In genomic region chr1:10272274-10272673, GRCh38 we compare ENCODE assay signal across 24 cellular contexts.
DNase-seq lines count a peak whose midpoint lies in the region; ATAC-seq and TF ChIP-seq lines count a peak whose summit lies in the region.
"Had no signal": no experiment of that assay in that cellular context is flagged by ENCODE, and none has a peak within 500 bp of the region (broad histone marks: within the 10 kb centered on the region; RNA-seq: fewer than 3 reads in every experiment).

No MANE protein-coding gene starts in this region.

- no peaks in the 10 kb centered on the region for H3K27me3 Mint-ChIP-seq in activated T-cell treated with anti-CD3 and anti-CD28 coated beads, Interleukin-2, amount 50 U/mL, for 72 hours (ENCODE audit: low read depth)
- no peaks in the 10 kb centered on the region for H3K27me3 Mint-ChIP-seq in activated T-cell treated with anti-CD3 and anti-CD28 coated beads, Interleukin-2, amount 50 U/mL, for 4 hours (ENCODE audit: low read depth)
- H3K27me3 Mint-ChIP-seq in neural progenitor cell (ENCODE audit: insufficient read depth, low read depth) (no peaks in the 10 kb centered on the region), chondrocyte (ENCODE audit: low read depth) (no peaks in the 10 kb centered on the region)
- H3K27me3 Mint-ChIP-seq: CD8-positive, alpha-beta memory T cell had no signal

- no peaks in the 10 kb centered on the region for H3K9me3 Mint-ChIP-seq in activated T-cell treated with anti-CD3 and anti-CD28 coated beads, Interleukin-2, amount 50 U/mL, for 72 hours
- H3K9me3 Mint-ChIP-seq in activated T-cell treated with anti-CD3 and anti-CD28 coated beads, Interleukin-2, amount 50 U/mL, for 4 hours, result no peaks in the 10 kb centered on the region
- no peaks in the 10 kb centered on the region for H3K9me3 Mint-ChIP-seq in neural progenitor cell
- H3K9me3 Mint-ChIP-seq in chondrocyte (ENCODE audit: low read depth), result no peaks in the 10 kb centered on the region
- H3K9me3 Mint-ChIP-seq: CD14-positive monocyte; CD8-positive, alpha-beta memory T cell had no signal

- H3K4me3 Mint-ChIP-seq in activated T-cell treated with anti-CD3 and anti-CD28 coated beads, Interleukin-2, amount 50 U/mL, for 72 hours, result no peak overlapping the region
- no peak overlapping the region for H3K4me3 Mint-ChIP-seq in activated T-cell treated with anti-CD3 and anti-CD28 coated beads, Interleukin-2, amount 50 U/mL, for 4 hours
- H3K4me3 Mint-ChIP-seq in neural progenitor cell, result no peak overlapping the region
- H3K4me3 Mint-ChIP-seq in chondrocyte (ENCODE audit: unreplicated experiment), result no peak overlapping the region
- H3K4me3 Mint-ChIP-seq: CD14-positive monocyte; CD8-positive, alpha-beta memory T cell had no signal

- DNase-seq in activated T-cell treated with anti-CD3 and anti-CD28 coated beads, Interleukin-2, amount 50 U/mL, for 72 hours, result no peak
- DNase-seq in activated T-cell treated with anti-CD3 and anti-CD28 coated beads, Interleukin-2, amount 50 U/mL, for 4 hours, result no peak
- DNase-seq in colonic mucosa (no peak), neural progenitor cell (ENCODE audit: low spot score) (no peak), GM19238 (ENCODE audit: insufficient read length, low spot score) (no peak), chondrocyte (ENCODE audit: low spot score) (no peak), NCI-H774 (lab: John Stamatoyannopoulos, UW) (no peak)
- DNase-seq: BE2C; Calu3; CD8-positive, alpha-beta memory T cell; DMS79 treated with DMSO at 0.1 percent for 48 hours; Kasumi-1; MV-4-11; NCI-H1105; NCI-H146; NCI-H1930; NCI-H2107; NCI-H82; NK-92 treated with Interleukin-12 subunit alpha and Interleukin-12 subunit beta, amount 100 ng/mL, for 24 hours; PC-9 had no signal

- no peak overlapping the region for H2AFZ ChIP-seq in neural progenitor cell (replicated peaks)
- H2AFZ ChIP-seq: PC-9 had no signal

- no peaks in the 10 kb centered on the region for H3K4me1 ChIP-seq in colonic mucosa
- H3K4me1 ChIP-seq in neural progenitor cell, result no peaks in the 10 kb centered on the region
- H3K4me1 ChIP-seq: BE2C, SJSA1 had no signal

- H3K4me3 ChIP-seq in colonic mucosa (no peak overlapping the region), neural progenitor cell (no peak overlapping the region)
- H3K4me3 ChIP-seq: PC-9, SJSA1 had no signal

- H3K36me3 ChIP-seq in colonic mucosa (no peaks in the 10 kb centered on the region), neural progenitor cell (no peaks in the 10 kb centered on the region)
- H3K36me3 ChIP-seq: BE2C had no signal

- H3K9ac ChIP-seq in colonic mucosa (ENCODE audit: low read depth in 2 of 2, low read length in 2 of 2), result no peak overlapping the region
- no peak overlapping the region for H3K9ac ChIP-seq in neural progenitor cell

- H3F3A ChIP-seq in neural progenitor cell (ENCODE audit: low read depth), result no peaks in the 10 kb centered on the region

- no peaks in the 10 kb centered on the region for H4K20me1 ChIP-seq in neural progenitor cell (ENCODE audit: low read depth)

- H3K4me2 ChIP-seq in neural progenitor cell, result no peak overlapping the region
- H3K4me2 ChIP-seq: PC-9 had no signal

- H3K27ac ChIP-seq in colonic mucosa (peak overlapping the region; percentile 1), neural progenitor cell (peak overlapping the region; percentile 39)
- H3K27ac ChIP-seq: 22Rv1, PC-9, SJSA1 had no signal

- peaks cover 5% of the 10 kb centered on the region for H3K4me1 Mint-ChIP-seq in activated T-cell treated with anti-CD3 and anti-CD28 coated beads, Interleukin-2, amount 50 U/mL, for 72 hours (ENCODE audit: low read depth)
- H3K4me1 Mint-ChIP-seq in activated T-cell treated with anti-CD3 and anti-CD28 coated beads, Interleukin-2, amount 50 U/mL, for 4 hours (ENCODE audit: low read depth), result peaks cover 2% of the 10 kb centered on the region
- H3K4me1 Mint-ChIP-seq in neural progenitor cell (no peaks in the 10 kb centered on the region), chondrocyte (ENCODE audit: low read depth) (peaks cover 3% of the 10 kb centered on the region)
- H3K4me1 Mint-ChIP-seq: CD14-positive monocyte; CD8-positive, alpha-beta memory T cell had no signal

- H3K27me3 ChIP-seq in colonic mucosa (no peaks in the 10 kb centered on the region), neural progenitor cell (no peaks in the 10 kb centered on the region)
- H3K27me3 ChIP-seq: BE2C, SJSA1 had no signal

- no peaks in the 10 kb centered on the region for H3K36me3 Mint-ChIP-seq in activated T-cell treated with anti-CD3 and anti-CD28 coated beads, Interleukin-2, amount 50 U/mL, for 72 hours (ENCODE audit: insufficient read depth in 2 of 2)
- H3K36me3 Mint-ChIP-seq in activated T-cell treated with anti-CD3 and anti-CD28 coated beads, Interleukin-2, amount 50 U/mL, for 4 hours (ENCODE audit: insufficient read depth), result peaks cover 15% of the 10 kb centered on the region
- H3K36me3 Mint-ChIP-seq in neural progenitor cell (peaks cover 31% of the 10 kb centered on the region), chondrocyte (ENCODE audit: low read depth) (peaks cover 23% of the 10 kb centered on the region)

- intact Hi-C loops in colonic mucosa (cut with DNase I), result no loop called here

- H3K27ac Mint-ChIP-seq in activated T-cell treated with anti-CD3 and anti-CD28 coated beads, Interleukin-2, amount 50 U/mL, for 72 hours, result peak overlapping the region; percentile 23
- H3K27ac Mint-ChIP-seq in neural progenitor cell, result no peak overlapping the region
- no peak overlapping the region for H3K27ac Mint-ChIP-seq in chondrocyte (ENCODE audit: unreplicated experiment)
- H3K27ac Mint-ChIP-seq: CD14-positive monocyte had no signal

- H3K9me3 ChIP-seq in colonic mucosa (no peaks in the 10 kb centered on the region), neural progenitor cell (ENCODE audit: low read depth) (no peaks in the 10 kb centered on the region)
- H3K9me3 ChIP-seq: BE2C, SJSA1 had no signal

- no peak for ATAC-seq in activated T-cell treated with anti-CD3 and anti-CD28 coated beads, Interleukin-2, amount 50 U/mL, for 72 hours (replicated peaks in 1 of 2)
- no peak for ATAC-seq in activated T-cell treated with anti-CD3 and anti-CD28 coated beads, Interleukin-2, amount 50 U/mL, for 4 hours
- ATAC-seq: Right ventricle myocardium inferior had no signal

- TF ChIP-seq CTCF in colonic mucosa (IDR thresholded peaks at IDR 0.05) (no peak), neural progenitor cell (IDR thresholded peaks at IDR 0.05) (no peak), chondrocyte (IDR thresholded peaks at IDR 0.05) (no peak)

- H3K79me2 ChIP-seq in neural progenitor cell (ENCODE audit: low read depth), result peaks cover 3% of the 10 kb centered on the region
